Comparison of ENCODE assay signal across 9 cellular contexts in the genomic region with DNA sequence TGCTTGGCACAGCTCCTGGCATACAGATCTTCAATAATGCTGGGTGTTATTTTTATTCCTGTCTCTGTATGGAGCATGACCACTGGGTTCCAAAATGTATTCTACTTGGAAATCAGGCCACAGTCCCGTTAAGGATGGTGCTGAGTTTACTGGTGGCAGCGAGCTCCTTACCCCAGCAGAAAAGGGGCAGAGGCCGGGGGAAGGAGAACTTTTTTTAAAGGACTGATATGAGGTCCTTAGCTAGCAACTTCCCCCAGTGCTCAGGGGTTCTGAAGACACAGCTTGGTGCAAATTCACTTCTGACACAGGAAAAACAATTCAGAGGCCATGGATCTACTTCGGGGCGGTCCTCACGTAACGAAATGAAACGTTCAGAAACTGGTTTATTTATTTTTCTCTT. TPM values are rescaled to one million over a fixed set of nuclear protein-coding genes. Genes with fewer than 3 reads are reported as not detected.
DNase-seq lines count a peak whose midpoint lies in the region; ATAC-seq and TF ChIP-seq lines count a peak whose summit lies in the region.
"Had no signal": no experiment of that assay in that cellular context is flagged by ENCODE, and none has a peak within 500 bp of the region (broad histone marks: within the 10 kb centered on the region; RNA-seq: fewer than 3 reads in every experiment).

No MANE protein-coding gene starts in this region.

- ATAC-seq in mucosa of descending colon = no peak
- no peak for ATAC-seq in GM18870 (IDR thresholded peaks at IDR 0.05; ENCODE audit: unreplicated experiment)
- ATAC-seq in HG03521 (IDR thresholded peaks at IDR 0.05; ENCODE audit: unreplicated experiment) = no peak
- no peak for ATAC-seq in GM18861 (IDR thresholded peaks at IDR 0.05; ENCODE audit: unreplicated experiment)

- H3K4me1 ChIP-seq in DOHH2 (ENCODE audit: control insufficient read depth, low read length) (peaks cover 28% of the 10 kb centered on the region), mucosa of descending colon (ENCODE audit: low read depth) (peaks cover 7% of the 10 kb centered on the region)

- H3F3A ChIP-seq in DOHH2 (ENCODE audit: control insufficient read depth, insufficient read depth) = no peaks in the 10 kb centered on the region

- no peaks in the 10 kb centered on the region for H3K9me3 Mint-ChIP-seq in IgD-negative memory B cell

- H3K4me1 Mint-ChIP-seq in IgD-negative memory B cell = peaks cover 27 to 37% (median 33%) of the 10 kb centered on the region in 3 donors

- peaks cover 14% of the 10 kb centered on the region for H3K36me3 Mint-ChIP-seq in IgD-negative memory B cell

- no peak for TF ChIP-seq CTCF in DOHH2 (IDR thresholded peaks at IDR 0.05; ENCODE audit: low read depth, low read length, poor library complexity, severe bottlenecking)
- no peak for TF ChIP-seq CTCF in cardiac fibroblast (IDR thresholded peaks at IDR 0.05; ENCODE audit: low read depth, low read length)
- TF ChIP-seq CTCF in mucosa of descending colon (IDR thresholded peaks at IDR 0.05) = no peak

- H3K9me3 ChIP-seq in DOHH2 (ENCODE audit: control insufficient read depth, insufficient read depth, low read length) (peaks cover 8% of the 10 kb centered on the region; the same call in 1 of the 2 replicates), mucosa of descending colon (peaks cover 3% of the 10 kb centered on the region)

- H3K4me3 Mint-ChIP-seq in IgD-negative memory B cell = peak overlapping the region; percentile 90 to 99 (median 92)

- H3K27ac Mint-ChIP-seq in IgD-negative memory B cell = peak overlapping the region; percentile 90 to 93 (median 90)

- no peak for DNase-seq in cardiac fibroblast (ENCODE audit: low read depth in 2 of 2)
- no peak for DNase-seq in mucosa of descending colon
- DNase-seq in ureter (ENCODE audit: low spot score) = no peak

- H4K20me1 ChIP-seq in DOHH2 (ENCODE audit: control insufficient read depth, insufficient read depth, low read depth, low read length) = no peaks in the 10 kb centered on the region; the same call in 1 of the 2 replicates

- intact Hi-C loops in mucosa of descending colon (cut with DNase I, micrococcal nuclease) = no loop called here

- H3K9me2 ChIP-seq in DOHH2 (replicated peaks; ENCODE audit: control insufficient read depth, low read length) = no peaks in the 10 kb centered on the region

- 0 out of 2 replicates have a peak overlapping the region, but pooled peaks have one; percentile 49 for H3K27ac ChIP-seq in DOHH2 (ENCODE audit: low read depth, low read length)

- peaks cover 42% of the 10 kb centered on the region for H3K36me3 ChIP-seq in DOHH2 (ENCODE audit: control insufficient read depth, low read length)
- H3K36me3 ChIP-seq in mucosa of descending colon (ENCODE audit: low read depth) = no peaks in the 10 kb centered on the region

- H3K79me2 ChIP-seq in DOHH2 (ENCODE audit: control insufficient read depth, low read length) = peaks cover 52% of the 10 kb centered on the region

- H3K27me3 ChIP-seq in DOHH2 (ENCODE audit: control insufficient read depth, low read length) = no peaks in the 10 kb centered on the region

- peak overlapping the region; percentile 77 for H3K4me3 ChIP-seq in DOHH2 (ENCODE audit: low read length)
- H3K4me3 ChIP-seq in cardiac fibroblast (replicated peaks in 1 of 2; ENCODE audit: low read depth in 2 of 2, low read length in 2 of 2) = peak overlapping the region; percentile 65 to 74
- H3K4me3 ChIP-seq in mucosa of descending colon = peak overlapping the region; percentile 89

- H3K27me3 Mint-ChIP-seq in IgD-negative memory B cell = no peaks in the 10 kb centered on the region

- H3K4me2 ChIP-seq in DOHH2 (ENCODE audit: low read length) = peak overlapping the region; percentile 80

RNA-seq across cellular contexts. Expression of gene RDH14, which starts 0.9 kb away (rescaled TPM):
- 36.6 TPM for polyA plus RNA-seq in IgD-negative memory B cell
- 10 to 100 TPM; 16.2 to 25.3 (median 17.1) TPM for total RNA-seq in mucosa of descending colon
- 20.6 TPM for total RNA-seq in ureter

RNA-seq across cellular contexts. Expression of gene NT5C1B, which starts 29.8 kb away (rescaled TPM):
- polyA plus RNA-seq in IgD-negative memory B cell = 0.55 TPM
- total RNA-seq in mucosa of descending colon = not detected
- total RNA-seq in ureter = not detected
- total RNA-seq: NCI-H460 had no signal
